In the genomic region with DNA sequence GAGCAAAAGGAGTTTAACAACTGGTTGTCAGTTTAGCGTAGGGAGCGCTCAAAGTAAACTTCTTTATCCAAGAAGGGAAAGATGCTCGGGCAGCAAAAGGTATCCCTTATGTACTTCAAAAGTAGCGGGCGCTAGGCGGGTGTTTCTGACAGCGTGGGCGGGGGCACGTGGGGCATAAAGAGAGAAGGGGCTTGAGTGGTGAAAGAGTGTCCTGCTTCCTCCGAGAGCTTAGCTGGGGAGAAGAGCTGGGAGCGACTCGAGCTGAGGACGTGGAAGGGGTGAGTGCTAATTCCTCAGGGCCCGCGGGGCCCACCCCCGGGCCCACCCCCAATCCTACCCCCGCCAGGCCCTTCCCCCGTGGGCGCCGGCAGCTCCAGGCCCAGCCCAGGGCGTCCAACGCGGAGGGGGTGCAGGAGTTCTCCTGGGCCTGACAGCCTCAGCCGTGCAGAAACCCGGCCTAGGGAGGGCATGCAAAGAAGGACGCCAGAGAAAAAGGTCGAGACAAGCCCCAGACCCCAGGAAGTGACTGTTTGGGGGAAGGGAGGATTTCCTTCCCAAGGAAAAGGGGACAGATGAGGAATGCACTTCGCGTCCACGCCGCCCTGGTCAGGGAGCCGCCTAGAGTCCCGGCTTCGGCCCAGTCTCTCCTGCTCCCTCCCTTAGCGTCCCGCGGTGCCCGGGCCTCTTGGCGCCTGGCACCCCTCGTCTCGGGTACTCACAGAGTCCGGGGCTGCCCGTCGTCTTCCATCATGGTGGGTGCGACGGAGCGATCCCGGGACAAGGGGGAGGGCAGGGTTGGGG, we compare ENCODE assay signal across 8 cellular contexts. TPM values are rescaled to one million over a fixed set of nuclear protein-coding genes. Genes with fewer than 3 reads are reported as not detected.
DNase-seq lines count a peak whose midpoint lies in the region; TF ChIP-seq lines count a peak whose summit lies in the region.

No MANE protein-coding gene starts in this region.

- H3K79me2 ChIP-seq in OCI-LY7 (ENCODE audit: insufficient read depth, low read depth, low read length): peaks cover 54% of the 10 kb centered on the region

- H4K20me1 ChIP-seq in OCI-LY7 (ENCODE audit: insufficient read depth, low read length): peaks cover 31% of the 10 kb centered on the region

- no TSS peak for BruUV-seq in OCI-LY7 (replicated peaks; lab: Mats Ljungman, UMichigan)

- no peaks in the 10 kb centered on the region for H3K27me3 ChIP-seq in neutrophil

- peak overlapping the region; percentile 93 for H3K4me3 ChIP-seq in HFF-Myc (replicated peaks; ENCODE audit: low read depth, low read length)
- H3K4me3 ChIP-seq in OCI-LY7 (ENCODE audit: low read depth, low read length, poor library complexity, severe bottlenecking): peak overlapping the region; percentile 91
- H3K4me3 ChIP-seq in fibroblast of villous mesenchyme (ENCODE audit: low read depth, low read length): peak overlapping the region; percentile 97
- peak overlapping the region; percentile 97 to 100 for H3K4me3 ChIP-seq in neutrophil (ENCODE audit: low read depth in 1 of 2, low read length in 1 of 2)

- no peaks in the 10 kb centered on the region for H3K9me2 ChIP-seq in OCI-LY7 (ENCODE audit: insufficient read depth, low read length)

- peak; percentile 57 for DNase-seq in ELR (ENCODE audit: low read depth)
- no peak for DNase-seq in HFF-Myc (ENCODE audit: extremely low read depth, low read depth)
- peak; percentile 40 for DNase-seq in OCI-LY7 (ENCODE audit: low spot score)
- peak; percentile 55 for DNase-seq in activated T-helper 9 cell treated with anti-CD3 and anti-CD28 coated beads, Interleukin-2, amount 50 U/mL, for 16 hours (ENCODE audit: low read depth)
- peak; percentile 50 for DNase-seq in fibroblast of villous mesenchyme (ENCODE audit: low read depth)
- DNase-seq in mesenteric fat pad (ENCODE audit: low spot score): no peak

- peaks cover 47% of the 10 kb centered on the region for H3K4me1 ChIP-seq in OCI-LY7 (ENCODE audit: insufficient read depth, low read length, poor library complexity, severe bottlenecking)
- H3K4me1 ChIP-seq in neutrophil (ENCODE audit: control insufficient read depth in 1 of 2, insufficient read depth in 1 of 2, low read depth in 1 of 2, low read length in 1 of 2): peaks cover 43 to 50% of the 10 kb centered on the region in 2 experiments

- TF ChIP-seq CTCF in HFF-Myc (IDR thresholded peaks at IDR 0.05; ENCODE audit: low read depth, low read length, missing control alignments) (no peak), OCI-LY7 (conservative IDR thresholded peaks at IDR 0.05; ENCODE audit: low read length) (no peak), fibroblast of villous mesenchyme (IDR thresholded peaks at IDR 0.05; ENCODE audit: insufficient read depth, low read depth, low read length) (no peak), neutrophil (IDR thresholded peaks at IDR 0.05) (no peak)

- H2AFZ ChIP-seq in OCI-LY7 (ENCODE audit: low read length): no peak overlapping the region

- H3K27ac ChIP-seq in OCI-LY7 (ENCODE audit: low read depth, low read length, poor library complexity, severe bottlenecking) (peak overlapping the region; percentile 84), neutrophil (peak overlapping the region; percentile 93), temporal lobe (ENCODE audit: low read depth, low read length) (peak overlapping the region; percentile 62)

- POLR2A ChIA-PET in OCI-LY7 (lab: Charles Lee): interaction anchor here (0.6 to 2.4 kb wide), 4 partner anchors 10 to 277 kb away, joined by 3 to 8 read pairs (median 6); partner anchors contain the start of genes MCMBP and RGS10

- H3K4me2 ChIP-seq in OCI-LY7 (ENCODE audit: low read length): peak overlapping the region; percentile 92

- CTCF ChIA-PET in OCI-LY7 (lab: Charles Lee; ENCODE audit: unreplicated experiment): no interaction called here

- H3K36me3 ChIP-seq in OCI-LY7 (ENCODE audit: insufficient read depth, low read length): peaks cover 39% of the 10 kb centered on the region
- H3K36me3 ChIP-seq in neutrophil: no peaks in the 10 kb centered on the region

- peaks cover 6% of the 10 kb centered on the region; the same call in 1 of the 2 replicates for H3K9me3 ChIP-seq in OCI-LY7 (ENCODE audit: low read length)
- H3K9me3 ChIP-seq in neutrophil: no peaks in the 10 kb centered on the region

- intact Hi-C loops in OCI-LY7 (cut with micrococcal nuclease; ENCODE audit: unreplicated experiment): loop anchor here (2.0 to 10.0 kb wide), 4 partner anchors 56 to 841 kb away; partner anchors contain the start of genes BAG3, CACUL1, GRK5 and INPP5F

RNA-seq across cellular contexts. Expression of gene TIAL1, which starts 0.8 kb away (rescaled TPM):
- total RNA-seq in OCI-LY7 (2014; rRNA removed; shearing (Covaris generic)): 61.1 and 67.6 TPM in 2 replicates
- total RNA-seq in OCI-LY7 (2022) (172 and 174 TPM in 2 replicates), fibroblast of villous mesenchyme (40.9 and 66.9 TPM in 2 replicates), temporal lobe (68.4 TPM), mesenteric fat pad (97.6 TPM)

RNA-seq across cellular contexts. Expression of gene RGS10, which starts 53.4 kb away (rescaled TPM):
- total RNA-seq in OCI-LY7 (2014; rRNA removed; shearing (Covaris generic)): 16.9 and 22.5 TPM in 2 replicates
- total RNA-seq in OCI-LY7 (2022): 45.2 and 48.8 TPM in 2 replicates
- 35.4 and 50.9 TPM in 2 replicates for total RNA-seq in fibroblast of villous mesenchyme
- total RNA-seq in temporal lobe: 3.2 TPM
- total RNA-seq in mesenteric fat pad: 18.1 TPM

RNA-seq across cellular contexts. Expression of gene BAG3, which starts 55.3 kb away (rescaled TPM):
- 0.41 and 1.9 TPM in 2 replicates for total RNA-seq in OCI-LY7 (2014; rRNA removed; shearing (Covaris generic))
- 2.4 and 2.6 TPM in 2 replicates for total RNA-seq in OCI-LY7 (2022)
- total RNA-seq in fibroblast of villous mesenchyme: 16.4 and 18.6 TPM in 2 replicates
- 0.98 TPM for total RNA-seq in temporal lobe
- 83.3 TPM for total RNA-seq in mesenteric fat pad

Comparison
In these comparisons a context has a peak if more than half of its experiments do, and no peak if none do; other contexts are left out.
1. DNase-seq: peak in ELR (single experiment), OCI-LY7 (single experiment), activated T-helper 9 cell treated with anti-CD3 and anti-CD28 coated beads, Interleukin-2, amount 50 U/mL, for 16 hours (single experiment) and fibroblast of villous mesenchyme (single experiment); none in HFF-Myc (single experiment) and mesenteric fat pad (single experiment).
2. Peak in every context shown above with its lines, with median percentiles within 50 percentile points of each other: H3K4me3 ChIP-seq and H3K27ac ChIP-seq.